In genomic region chr5:178086266-178086665, GRCh38 we compare ENCODE assay signal across 27 cellular contexts. TPM values are rescaled to one million over a fixed set of nuclear protein-coding genes. Genes with fewer than 3 reads are reported as not detected.
DNase-seq lines count a peak whose midpoint lies in the region; ATAC-seq and TF ChIP-seq lines count a peak whose summit lies in the region.
"Had no signal": no experiment of that assay in that cellular context is flagged by ENCODE, and none has a peak within 500 bp of the region (broad histone marks: within the 10 kb centered on the region; RNA-seq: fewer than 3 reads in every experiment).

No MANE protein-coding gene starts in this region.

- no peak overlapping the region for H3T11ph ChIP-seq in H9 (ENCODE audit: low read length)

- H3K23me2 ChIP-seq in H9 (ENCODE audit: insufficient read length, low read depth, low read length, poor library complexity, severe bottlenecking): no peaks in the 10 kb centered on the region

- H3K36me3 Mint-ChIP-seq in H9 (ENCODE audit: insufficient read depth in 1 of 3, low read depth in 3 of 3): peaks cover under 1 to 2% (median 2%) of the 10 kb centered on the region in 3 experiments; a peak in 3 of 7 replicates
- H3K36me3 Mint-ChIP-seq: CD8-positive, alpha-beta memory T cell had no signal

- no peak overlapping the region for H2BK12ac ChIP-seq in H9 (ENCODE audit: insufficient read length, low read depth, low read length)

- H3K4me1 ChIP-seq in H9 (ENCODE audit: insufficient read depth, low read length) (no peaks in the 10 kb centered on the region; the same call in 1 of the 2 replicates), breast epithelium (no peaks in the 10 kb centered on the region)
- H3K4me1 ChIP-seq: body of pancreas, tibial artery had no signal

- TF ChIP-seq CTCF in H9 (conservative IDR thresholded peaks at IDR 0.05): no peak
- no peak for TF ChIP-seq CTCF in breast epithelium (IDR thresholded peaks at IDR 0.05)
- TF ChIP-seq CTCF in GM10266 (IDR thresholded peaks at IDR 0.05; ENCODE audit: control insufficient read depth, insufficient read depth, low read depth, missing control alignments): no peak

- H3K9me3 ChIP-seq in H9 (ENCODE audit: control insufficient read depth, low read depth, low read length) (no peaks in the 10 kb centered on the region), breast epithelium (no peaks in the 10 kb centered on the region)
- H3K9me3 ChIP-seq: body of pancreas, mucosa of descending colon, ovary had no signal

- WGBS in H9 (ENCODE audit: extremely low coverage, insufficient read length, low lambda C conversion rate): no CpG with 5 or more reads among the region's 25 CpGs

- no peak for TF ChIP-seq POLR2A in breast epithelium (IDR thresholded peaks at IDR 0.05)

- H3K4ac ChIP-seq in H9 (ENCODE audit: low read depth, low read length): no peak overlapping the region

- H3K79me2 ChIP-seq in H9 (ENCODE audit: insufficient read depth, low read length): no peaks in the 10 kb centered on the region

- no peaks in the 10 kb centered on the region for H4K20me1 ChIP-seq in H9 (ENCODE audit: control insufficient read depth, insufficient read depth, insufficient read length)

- H2BK5ac ChIP-seq in H9 (ENCODE audit: insufficient read length, low read length): no peak overlapping the region

- H3K56ac ChIP-seq in H9 (ENCODE audit: insufficient read length, low read depth, low read length): no peak overlapping the region

- H3K9ac ChIP-seq in H9 (ENCODE audit: extremely low read depth, insufficient read length, low read length): no peak overlapping the region

- no peak overlapping the region for H3K23ac ChIP-seq in H9 (ENCODE audit: insufficient read length, low read depth, low read length)

- H3K4me2 ChIP-seq in H9 (ENCODE audit: insufficient read depth, insufficient read length, low read length): peak overlapping the region; percentile 19

- no peak overlapping the region for H3K14ac ChIP-seq in H9 (ENCODE audit: insufficient read depth, low read length)

- no peak overlapping the region for H3K27ac Mint-ChIP-seq in H9
- H3K27ac Mint-ChIP-seq: B cell; CD8-positive, alpha-beta memory T cell; natural killer cell treated with Interleukin-12 subunit alpha and Interleukin-12 subunit beta and Interleukin-15 and Interleukin-18, amount 100 ng/mL, for 72 hours; stimulated activated naive CD8-positive, alpha-beta T cell treated with anti-CD3 and anti-CD28 coated beads, Interleukin-15, amount 100 ng/mL, for 72 hours had no signal

- H3K27me3 ChIP-seq in H9 (ENCODE audit: insufficient read depth, low read length) (no peaks in the 10 kb centered on the region), breast epithelium (no peaks in the 10 kb centered on the region)
- H3K27me3 ChIP-seq: body of pancreas, ovary had no signal

- peaks cover 1 to 2% of the 10 kb centered on the region in 2 experiments for H3K9me3 Mint-ChIP-seq in H9

- peaks cover 2% of the 10 kb centered on the region; the same call in 1 of the 2 replicates for H3K27me3 Mint-ChIP-seq in H9 (ENCODE audit: low read depth)

- no peaks in the 10 kb centered on the region for H3K36me3 ChIP-seq in breast epithelium
- H3K36me3 ChIP-seq: ovary, tibial artery had no signal

- H4K8ac ChIP-seq in H9 (replicated peaks; ENCODE audit: insufficient read length, low read depth, low read length): no peak overlapping the region

- no peak for ATAC-seq in GM19035 (IDR thresholded peaks at IDR 0.05; ENCODE audit: unreplicated experiment)
- no peak for ATAC-seq in GM21515 (IDR thresholded peaks at IDR 0.05; ENCODE audit: unreplicated experiment)
- no peak for ATAC-seq in GM18861 (IDR thresholded peaks at IDR 0.05; ENCODE audit: unreplicated experiment)
- ATAC-seq: activated T-cell treated with anti-CD3 and anti-CD28 coated beads, Interleukin-2, amount 50 U/mL, for 4 hours; body of pancreas; HepG2; mucosa of descending colon; natural killer cell treated with Interleukin-12 subunit alpha and Interleukin-12 subunit beta and Interleukin-15 and Interleukin-18, amount 100 ng/mL, for 72 hours; stimulated activated naive CD8-positive, alpha-beta T cell treated with anti-CD3 and anti-CD28 coated beads, Interleukin-15, amount 100 ng/mL, for 72 hours had no signal

- no peak overlapping the region for H2AFZ ChIP-seq in H9 (ENCODE audit: low read length)

- no peak overlapping the region for H2BK20ac ChIP-seq in H9 (ENCODE audit: low read depth, low read length, poor library complexity, severe bottlenecking)

- no peak overlapping the region for H4K91ac ChIP-seq in H9 (ENCODE audit: insufficient read length, low read depth, low read length)

- H2BK15ac ChIP-seq in H9 (ENCODE audit: low read depth, low read length): no peak overlapping the region

- H3K27ac ChIP-seq in H9 (ENCODE audit: insufficient read length, low read depth, low read length): no peak overlapping the region
- no peak overlapping the region for H3K27ac ChIP-seq in breast epithelium
- H3K27ac ChIP-seq: body of pancreas, dorsolateral prefrontal cortex, ovary, SK-N-MC, tibial artery had no signal

- peaks cover 12 to 16% of the 10 kb centered on the region in 2 experiments for H3K4me1 Mint-ChIP-seq in H9
- H3K4me1 Mint-ChIP-seq: CD8-positive, alpha-beta memory T cell had no signal

- intact Hi-C loops in breast epithelium (cut with DNase I; ENCODE audit: low total_unique reads): loop anchor here (10.0 kb wide), 1 partner anchor 451 kb away; no protein-coding TSS in a partner anchor

- H3K4me3 Mint-ChIP-seq in H9: no peak overlapping the region
- H3K4me3 Mint-ChIP-seq: activated T-cell treated with anti-CD3 and anti-CD28 coated beads, Interleukin-2, amount 50 U/mL, for 4 hours; B cell; CD8-positive, alpha-beta memory T cell; natural killer cell treated with Interleukin-12 subunit alpha and Interleukin-12 subunit beta and Interleukin-15 and Interleukin-18, amount 100 ng/mL, for 72 hours; stimulated activated naive CD8-positive, alpha-beta T cell treated with anti-CD3 and anti-CD28 coated beads, Interleukin-15, amount 100 ng/mL, for 72 hours had no signal

- no peak overlapping the region for H2AK5ac ChIP-seq in H9 (ENCODE audit: insufficient read length, low read length)

- peak overlapping the region in 2 of 3 donors; percentile 23 to 34 for H3K4me3 ChIP-seq in breast epithelium
- H3K4me3 ChIP-seq: body of pancreas, lung, mucosa of descending colon, ovary, SK-N-MC, tibial artery had no signal

- H3K18ac ChIP-seq in H9 (ENCODE audit: insufficient read length, low read depth, low read length): no peak overlapping the region

- DNase-seq in DMS53 (lab: John Stamatoyannopoulos, UW) (peak; percentile 71), H9 (peak; percentile 65), breast epithelium (ENCODE audit: low spot score in 2 of 2) (no peak), islet precursor cell (peak; percentile 68), GM10266 (ENCODE audit: extremely low spot score) (no peak)
- DNase-seq: activated CD4-positive, alpha-beta T cell treated with anti-CD3 and anti-CD28 coated beads for 48 hours; activated naive CD4-positive, alpha-beta T cell; activated T-cell treated with anti-CD3 and anti-CD28 coated beads, Interleukin-2, amount 50 U/mL, for 4 hours; body of pancreas; CD8-positive, alpha-beta memory T cell; kidney glomerular epithelial cell; mucosa of descending colon; NCI-H187; NCI-H526 treated with DMSO at 0.1 percent for 48 hours; ovary; small intestine; stimulated activated naive CD8-positive, alpha-beta T cell treated with anti-CD3 and anti-CD28 coated beads, Interleukin-15, amount 100 ng/mL, for 72 hours; tibial artery had no signal

- H2BK120ac ChIP-seq in H9 (ENCODE audit: low read depth, low read length, poor library complexity, severe bottlenecking): no peak overlapping the region

- H4K5ac ChIP-seq in H9 (ENCODE audit: insufficient read length, low read depth, low read length): no peak overlapping the region

- no peaks in the 10 kb centered on the region for H3K79me1 ChIP-seq in H9 (ENCODE audit: insufficient read depth, low read depth, low read length, poor library complexity, severe bottlenecking)

RNA-seq across cellular contexts. Expression of gene N4BP3, which starts 27.1 kb away (rescaled TPM):
- total RNA-seq in H9 (2021): 32.1 and 32.4 TPM in 2 replicates
- 1 to 10 TPM in 2 of 3 donors, under 1 TPM in 1; 0.32 to 9.8 (median 4.9) TPM for total RNA-seq in breast epithelium
- total RNA-seq: HepG2 had no signal

RNA-seq across cellular contexts. Expression of gene RMND5B, which starts 44.5 kb away (rescaled TPM):
- 81.3 and 86.4 TPM in 2 replicates for total RNA-seq in H9 (2021)
- 10 to 100 TPM; 34.4 to 40.4 (median 36.3) TPM for total RNA-seq in breast epithelium

Comparison
In these comparisons a context has a peak if more than half of its experiments do, and no peak if none do; other contexts are left out.
1. DNase-seq: peak in DMS53 (single experiment), H9 (single experiment) and islet precursor cell (single experiment); none in breast epithelium (0 of 2) and GM10266 (single experiment).